1 cellular context compared by ENCODE assay signal in the genomic region with DNA sequence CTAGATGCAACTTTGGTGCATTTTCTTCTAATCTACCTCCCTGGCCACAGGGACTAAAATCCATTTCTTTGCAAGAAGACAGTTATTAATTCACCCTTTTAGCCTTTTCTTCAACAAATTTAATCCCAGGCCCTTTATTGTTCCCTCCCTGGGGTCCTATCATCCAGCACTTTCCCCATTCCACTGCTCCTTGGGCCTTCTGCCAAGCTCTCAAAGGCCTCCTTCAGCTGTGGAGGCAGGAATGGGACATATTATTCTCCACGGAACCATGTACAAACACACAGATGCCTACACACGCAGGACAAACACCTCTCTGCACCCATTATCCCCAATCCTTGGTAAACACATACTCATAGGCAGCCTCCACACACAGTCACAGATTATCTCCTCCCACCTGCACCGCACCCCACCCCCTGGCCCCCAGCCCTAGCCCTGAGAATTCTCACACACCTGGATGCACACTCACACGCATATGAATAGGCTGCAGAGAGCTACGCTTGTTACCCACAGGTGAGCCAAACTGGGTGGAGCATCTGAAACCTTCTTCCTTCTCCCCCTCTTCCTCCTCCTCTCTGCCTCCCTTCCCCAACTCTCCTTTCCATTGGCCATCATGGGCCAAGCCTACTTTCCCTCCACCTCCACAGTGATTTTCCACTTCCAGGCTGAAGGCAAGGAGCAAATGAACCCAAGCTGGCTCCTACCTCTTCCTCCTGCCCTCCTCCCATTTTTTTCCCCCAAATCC.
TF ChIP-seq lines count a peak whose summit lies in the region.

No MANE protein-coding gene starts in this region.

TF ChIP-seq in GM23338, 12 proteins besides CTCF, POLR2A, EP300 and RAD21 (continued from another document):
- TF ChIP-seq, protein P1, sequence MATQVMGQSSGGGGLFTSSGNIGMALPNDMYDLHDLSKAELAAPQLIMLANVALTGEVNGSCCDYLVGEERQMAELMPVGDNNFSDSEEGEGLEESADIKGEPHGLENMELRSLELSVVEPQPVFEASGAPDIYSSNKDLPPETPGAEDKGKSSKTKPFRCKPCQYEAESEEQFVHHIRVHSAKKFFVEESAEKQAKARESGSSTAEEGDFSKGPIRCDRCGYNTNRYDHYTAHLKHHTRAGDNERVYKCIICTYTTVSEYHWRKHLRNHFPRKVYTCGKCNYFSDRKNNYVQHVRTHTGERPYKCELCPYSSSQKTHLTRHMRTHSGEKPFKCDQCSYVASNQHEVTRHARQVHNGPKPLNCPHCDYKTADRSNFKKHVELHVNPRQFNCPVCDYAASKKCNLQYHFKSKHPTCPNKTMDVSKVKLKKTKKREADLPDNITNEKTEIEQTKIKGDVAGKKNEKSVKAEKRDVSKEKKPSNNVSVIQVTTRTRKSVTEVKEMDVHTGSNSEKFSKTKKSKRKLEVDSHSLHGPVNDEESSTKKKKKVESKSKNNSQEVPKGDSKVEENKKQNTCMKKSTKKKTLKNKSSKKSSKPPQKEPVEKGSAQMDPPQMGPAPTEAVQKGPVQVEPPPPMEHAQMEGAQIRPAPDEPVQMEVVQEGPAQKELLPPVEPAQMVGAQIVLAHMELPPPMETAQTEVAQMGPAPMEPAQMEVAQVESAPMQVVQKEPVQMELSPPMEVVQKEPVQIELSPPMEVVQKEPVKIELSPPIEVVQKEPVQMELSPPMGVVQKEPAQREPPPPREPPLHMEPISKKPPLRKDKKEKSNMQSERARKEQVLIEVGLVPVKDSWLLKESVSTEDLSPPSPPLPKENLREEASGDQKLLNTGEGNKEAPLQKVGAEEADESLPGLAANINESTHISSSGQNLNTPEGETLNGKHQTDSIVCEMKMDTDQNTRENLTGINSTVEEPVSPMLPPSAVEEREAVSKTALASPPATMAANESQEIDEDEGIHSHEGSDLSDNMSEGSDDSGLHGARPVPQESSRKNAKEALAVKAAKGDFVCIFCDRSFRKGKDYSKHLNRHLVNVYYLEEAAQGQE (IDR thresholded peaks at IDR 0.05; ENCODE audit: unreplicated experiment), result no peak
- no peak for TF ChIP-seq EZH2phosphoT487 (IDR thresholded peaks at IDR 0.05; ENCODE audit: unreplicated experiment)
- TF ChIP-seq NANOG (IDR thresholded peaks at IDR 0.05; ENCODE audit: borderline replicate concordance), result no peak
